Comparison of ENCODE assay signal across 9 cellular contexts in the genomic region with DNA sequence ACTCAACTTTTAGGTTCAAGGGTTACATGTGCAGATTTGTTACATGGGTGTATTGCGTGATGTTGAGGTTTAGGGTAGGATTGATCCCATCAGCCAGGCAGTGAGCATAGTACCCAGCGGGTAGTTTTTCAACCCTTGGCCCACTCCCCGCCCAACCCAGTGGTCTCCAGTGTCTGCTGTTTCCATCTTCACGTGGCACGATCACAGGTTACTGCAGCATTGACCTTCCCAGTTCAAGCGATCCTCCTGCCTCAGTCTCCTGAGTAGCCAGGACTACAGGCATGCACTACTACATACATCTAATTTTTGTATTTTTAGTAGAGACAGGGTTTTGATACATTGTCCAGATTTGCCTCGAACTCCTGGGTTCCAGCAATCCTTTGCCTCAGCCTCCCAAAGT.
"Had no signal": no experiment of that assay in that cellular context is flagged by ENCODE, and none has a peak within 500 bp of the region (broad histone marks: within the 10 kb centered on the region; RNA-seq: fewer than 3 reads in every experiment).

No MANE protein-coding gene starts in this region.

- H3K4me3 ChIP-seq: GM23248, GM23338, HAP-1 had no signal

- H3K27ac Mint-ChIP-seq: GM23338, H9, HFFc6 had no signal

- H3K4me3 Mint-ChIP-seq: GM23338, H9, HFFc6 had no signal

- H3K36me3 ChIP-seq: HAP-1 had no signal

- H3K27ac ChIP-seq: GM23248 had no signal

- H3K9me3 ChIP-seq: HAP-1 had no signal

- H3K4me1 Mint-ChIP-seq: GM23338, H9 had no signal

- DNase-seq: GM23248, GOT3, H7, H9, HCEC 1CT, HFFc6 had no signal

- H3K4me1 ChIP-seq: HAP-1 had no signal

- ATAC-seq: GM23338, HCT116 had no signal
